In genomic region chr14:34052658-34053014, GRCh38 we compare ENCODE assay signal across 13 cellular contexts.
DNase-seq lines count a peak whose midpoint lies in the region; ATAC-seq, FAIRE-seq and TF ChIP-seq lines count a peak whose summit lies in the region.
"Had no signal": no experiment of that assay in that cellular context is flagged by ENCODE, and none has a peak within 500 bp of the region (broad histone marks: within the 10 kb centered on the region; RNA-seq: fewer than 3 reads in every experiment).

No MANE protein-coding gene starts in this region.

- H3K9me3 ChIP-seq in small intestine (ENCODE audit: control insufficient read depth, low read depth) = no peaks in the 10 kb centered on the region
- H3K9me3 ChIP-seq: body of pancreas, upper lobe of left lung had no signal

- H3K4me3 Mint-ChIP-seq in activated CD4-positive, alpha-beta T cell treated with anti-CD3 and anti-CD28 coated beads, Interleukin-2, amount 10 ng/mL, durations not matched to agents 24 days and 14 days = peak overlapping the region; percentile 44
- H3K4me3 Mint-ChIP-seq: neural progenitor cell had no signal

- H3K4me3 ChIP-seq in epithelial cell of esophagus (ENCODE audit: low read length) = no peak overlapping the region
- no peak overlapping the region for H3K4me3 ChIP-seq in small intestine (ENCODE audit: low read depth in 1 of 2, low read length in 2 of 2)
- H3K4me3 ChIP-seq: body of pancreas, neural progenitor cell, upper lobe of left lung had no signal

- peaks cover 16% of the 10 kb centered on the region for H3K36me3 Mint-ChIP-seq in activated CD4-positive, alpha-beta T cell treated with anti-CD3 and anti-CD28 coated beads, Interleukin-2, amount 10 ng/mL, durations not matched to agents 24 days and 14 days (ENCODE audit: low read depth)
- H3K36me3 Mint-ChIP-seq: neural progenitor cell had no signal

- H3K27me3 Mint-ChIP-seq in activated CD4-positive, alpha-beta T cell treated with anti-CD3 and anti-CD28 coated beads, Interleukin-2, amount 10 ng/mL, durations not matched to agents 24 days and 14 days = peaks cover 1% of the 10 kb centered on the region

- TF ChIP-seq CTCF in epithelial cell of esophagus (IDR thresholded peaks at IDR 0.05; ENCODE audit: insufficient read depth, low read depth, low read length, missing control alignments) = no peak

- no peaks in the 10 kb centered on the region for H3K27me3 ChIP-seq in small intestine (ENCODE audit: control insufficient read depth in 2 of 2, insufficient read depth in 2 of 2, low read length in 2 of 2)
- H3K27me3 ChIP-seq: body of pancreas, neural progenitor cell, upper lobe of left lung had no signal

- no peaks in the 10 kb centered on the region for H3K36me3 ChIP-seq in small intestine (ENCODE audit: control insufficient read depth in 2 of 2, insufficient read depth in 2 of 2, low read length in 2 of 2)
- H3K36me3 ChIP-seq: neural progenitor cell, upper lobe of left lung had no signal

- peak overlapping the region; percentile 17 for H3K27ac Mint-ChIP-seq in activated CD4-positive, alpha-beta T cell treated with anti-CD3 and anti-CD28 coated beads, Interleukin-2, amount 10 ng/mL, durations not matched to agents 24 days and 14 days
- H3K27ac Mint-ChIP-seq: neural progenitor cell had no signal

- H3K27ac ChIP-seq in small intestine (ENCODE audit: low read depth in 1 of 2, low read length in 1 of 2) = no peak overlapping the region
- H3K27ac ChIP-seq: body of pancreas, neural progenitor cell, upper lobe of left lung had no signal

- peaks cover 67% of the 10 kb centered on the region for H3K4me1 Mint-ChIP-seq in activated CD4-positive, alpha-beta T cell treated with anti-CD3 and anti-CD28 coated beads, Interleukin-2, amount 10 ng/mL, durations not matched to agents 24 days and 14 days

- 81 to 86% (median 82%) methylated on average over 5 of the region's 5 CpGs for WGBS in small intestine, 3 donors

- no peak for DNase-seq in activated CD4-positive, alpha-beta T cell treated with anti-CD3 and anti-CD28 coated beads, Interleukin-2, amount 10 ng/mL, durations not matched to agents 24 days and 14 days
- no peak for DNase-seq in activated CD4-positive, alpha-beta T cell treated with anti-CD3 and anti-CD28 coated beads, Interleukin-2, amount 50 U/mL, for 1 hour
- peak; percentile 7 for DNase-seq in RKO (ENCODE audit: low spot score)
- DNase-seq in epithelial cell of esophagus (ENCODE audit: low read depth) = peak; percentile 66
- DNase-seq in renal cortical epithelial cell (ENCODE audit: low read depth) = peak; percentile 87
- DNase-seq in small intestine = no peak
- no peak for DNase-seq in effector CD4-positive, alpha-beta T cell
- DNase-seq: body of pancreas; Karpas-422; NK-92 treated with Interleukin-12 subunit alpha and Interleukin-12 subunit beta, amount 100 ng/mL, for 24 hours; upper lobe of left lung had no signal

- intact Hi-C loops in activated CD4-positive, alpha-beta T cell treated with anti-CD3 and anti-CD28 coated beads, Interleukin-2, amount 10 ng/mL, durations not matched to agents 24 days and 14 days (cut with micrococcal nuclease) = loop anchor here (1.0 kb wide), 1 partner anchor 8 kb away; no protein-coding TSS in a partner anchor

- peaks cover 0 to 13% of the 10 kb centered on the region in 2 donors for H3K4me1 ChIP-seq in small intestine (ENCODE audit: control insufficient read depth in 2 of 2, insufficient read depth in 1 of 2, low read depth in 1 of 2, low read length in 1 of 2)
- H3K4me1 ChIP-seq: body of pancreas, neural progenitor cell had no signal

- FAIRE-seq in small intestine (lab: Jason Lieb, UNC) = no peak

- peaks cover 8% of the 10 kb centered on the region for H3K9me3 Mint-ChIP-seq in activated CD4-positive, alpha-beta T cell treated with anti-CD3 and anti-CD28 coated beads, Interleukin-2, amount 10 ng/mL, durations not matched to agents 24 days and 14 days

- no peak for ATAC-seq in GM18868 (IDR thresholded peaks at IDR 0.05; ENCODE audit: unreplicated experiment)
- ATAC-seq: body of pancreas had no signal

Comparison
In these comparisons a context has a peak if more than half of its experiments do, and no peak if none do; other contexts are left out.
1. DNase-seq: peak in RKO (single experiment), epithelial cell of esophagus (single experiment) and renal cortical epithelial cell (single experiment); none in activated CD4-positive, alpha-beta T cell treated with anti-CD3 and anti-CD28 coated beads, Interleukin-2, amount 10 ng/mL, durations not matched to agents 24 days and 14 days (single experiment), activated CD4-positive, alpha-beta T cell treated with anti-CD3 and anti-CD28 coated beads, Interleukin-2, amount 50 U/mL, for 1 hour (single experiment), small intestine (single experiment) and effector CD4-positive, alpha-beta T cell (single experiment).